22 cellular contexts compared by ENCODE assay signal in the genomic region with DNA sequence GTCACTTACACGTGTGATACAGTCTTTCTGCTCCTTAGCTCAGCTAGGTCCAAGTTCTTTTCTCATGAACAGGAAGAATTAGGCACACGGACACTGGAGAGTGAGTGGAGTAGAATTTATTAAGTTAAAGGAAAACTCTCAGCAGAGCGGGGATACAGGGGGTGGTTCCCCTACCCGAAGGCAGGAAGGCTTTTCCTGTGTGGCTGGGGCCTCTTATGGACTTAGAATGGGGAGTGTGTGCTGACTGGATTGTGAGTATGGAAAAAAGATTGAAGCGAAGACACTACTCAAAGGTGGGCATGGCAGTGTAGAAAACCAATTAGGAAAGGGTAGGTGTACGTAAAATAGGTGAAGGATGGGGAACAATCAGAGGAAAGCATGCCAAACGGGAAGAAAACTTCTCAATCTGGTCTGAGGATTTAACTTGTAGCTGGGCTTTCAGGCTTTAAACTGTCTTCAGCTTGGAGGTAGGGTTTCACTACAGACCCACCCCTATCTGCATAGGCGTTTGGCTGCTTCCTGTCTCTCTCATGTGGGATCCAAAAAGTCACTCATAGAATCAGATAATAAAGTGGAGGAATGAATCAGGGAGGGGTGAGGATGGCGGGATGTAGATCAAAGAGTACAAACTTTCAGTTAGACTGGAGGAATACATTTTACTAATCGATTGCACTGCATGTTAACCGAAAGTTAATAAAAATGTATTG.
"Had no signal": no experiment of that assay in that cellular context is flagged by ENCODE, and none has a peak within 500 bp of the region (broad histone marks: within the 10 kb centered on the region; RNA-seq: fewer than 3 reads in every experiment).

No MANE protein-coding gene starts in this region.

- H3K9ac ChIP-seq: KMS-11 had no signal

- H3K4me2 ChIP-seq: KMS-11 had no signal

- H3K27ac ChIP-seq: KMS-11, SJSA1, SK-N-MC had no signal

- DNase-seq: IMR-90, Kasumi-1, NCI-H1092, NCI-H1105 treated with DMSO at 0.1 percent for 48 hours, NCI-H1417 treated with DMSO at 0.1 percent for 48 hours, NCI-H146, NCI-H1694 treated with DMSO at 0.1 percent for 48 hours, NCI-H1930, NCI-H2081, NCI-H2107, NCI-H2227 treated with DMSO at 0.1 percent for 48 hours, NCI-H524, NCI-H526 treated with DMSO at 0.1 percent for 48 hours, NCI-H748 treated with DMSO at 0.1 percent for 48 hours, Right ventricle myocardium superior, RPMI8226, SIG-M5 had no signal

- ATAC-seq: K562 had no signal

- H3K4me3 ChIP-seq: K562, SJSA1, SK-N-MC had no signal

- H3K27me3 ChIP-seq: SJSA1 had no signal

- FAIRE-seq: K562, RCC 7860 had no signal

- H3K36me3 ChIP-seq: SJSA1 had no signal

- H3K9me3 ChIP-seq: SJSA1 had no signal

- H3K4me1 ChIP-seq: SJSA1 had no signal
